Comparison of ENCODE assay signal across 8 cellular contexts in the genomic region with DNA sequence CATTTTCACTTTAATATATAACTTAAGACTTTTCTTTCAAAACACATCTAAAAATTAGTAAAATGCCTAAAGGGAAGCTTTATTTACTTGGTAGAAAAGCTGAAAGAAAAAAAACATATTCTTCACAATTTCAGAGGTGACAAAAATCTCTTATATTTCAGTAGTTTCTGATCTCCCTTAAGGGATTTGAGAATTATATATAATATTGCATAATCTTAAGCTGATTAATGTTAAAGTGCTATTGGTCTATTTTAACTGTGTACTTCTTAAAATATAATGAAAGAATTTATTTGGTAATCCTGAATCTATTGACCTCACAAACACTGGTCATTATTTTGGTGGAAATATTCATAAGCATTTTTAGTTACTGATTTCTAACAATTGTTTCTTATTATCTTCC. TPM values are rescaled to one million over a fixed set of nuclear protein-coding genes. Genes with fewer than 3 reads are reported as not detected.
DNase-seq lines count a peak whose midpoint lies in the region; ATAC-seq and TF ChIP-seq lines count a peak whose summit lies in the region.

No MANE protein-coding gene starts in this region.

- no peak for DNase-seq in SK-N-SH
- DNase-seq in activated naive CD4-positive, alpha-beta T cell treated with anti-CD3 and anti-CD28 coated beads, Interleukin-2, amount 50 U/mL, for 72 hours (ENCODE audit: low spot score in 2 of 2), result no peak
- no peak for DNase-seq in central memory CD4-positive, alpha-beta T cell
- no peak for DNase-seq in NCI-H1048 (lab: John Stamatoyannopoulos, UW)

- TF ChIP-seq CTCF in SK-N-SH (IDR thresholded peaks at IDR 0.05), result no peak

- no peak for TF ChIP-seq RAD21 in SK-N-SH (IDR thresholded peaks at IDR 0.05; ENCODE audit: low read length)

- H3K36me3 Mint-ChIP-seq in activated naive CD4-positive, alpha-beta T cell treated with anti-CD3 and anti-CD28 coated beads, Interleukin-2, amount 50 U/mL, for 72 hours, result peaks cover 0 to 19% of the 10 kb centered on the region in 2 donors

- no peaks in the 10 kb centered on the region for H4K20me1 ChIP-seq in SK-N-SH (ENCODE audit: insufficient read depth)

- peaks cover 61% of the 10 kb centered on the region for H3K79me2 ChIP-seq in SK-N-SH (ENCODE audit: insufficient read depth)

- peaks cover 12 to 24% of the 10 kb centered on the region in 2 experiments for H3K4me1 ChIP-seq in SK-N-SH (ENCODE audit: control insufficient read depth in 1 of 2, insufficient read depth in 2 of 2, low read depth in 1 of 2, low read length in 1 of 2)
- H3K4me1 ChIP-seq in stomach smooth muscle (ENCODE audit: control insufficient read depth, insufficient read depth, low read length), result peaks cover 10% of the 10 kb centered on the region

- peaks cover 10 to 15% of the 10 kb centered on the region in 2 experiments for H3K36me3 ChIP-seq in SK-N-SH (replicated peaks in 1 of 2; ENCODE audit: control insufficient read depth in 1 of 2, insufficient read depth in 2 of 2, low read length in 1 of 2)
- H3K36me3 ChIP-seq in stomach smooth muscle (ENCODE audit: control insufficient read depth in 2 of 2, insufficient read depth in 2 of 2, low read length in 2 of 2), result peaks cover 4 to 6% of the 10 kb centered on the region in 2 donors

- CTCF ChIA-PET in SK-N-SH (lab: Yijun Ruan, JAX), result interaction anchor here (1.0 to 2.3 kb wide), 5 partner anchors 8 to 124 kb away, joined by 3 to 6 read pairs (median 4); no protein-coding TSS in a partner anchor

- peak overlapping the region; percentile 81 to 86 for H3K4me3 ChIP-seq in SK-N-SH (ENCODE audit: low read depth in 2 of 2, low read length in 1 of 2)
- H3K4me3 ChIP-seq in iPS-18c (ENCODE audit: insufficient read depth, low read depth, low read length), result peak overlapping the region; percentile 59
- peak overlapping the region; percentile 90 to 95 for H3K4me3 ChIP-seq in stomach smooth muscle (ENCODE audit: low read length in 2 of 2)

- H2AFZ ChIP-seq in SK-N-SH (ENCODE audit: low read depth), result peak overlapping the region; percentile 77

- ATAC-seq in SK-N-SH treated with all-trans-retinoic acid at 6 μM for 48 hours (no peak), HG03469 (IDR thresholded peaks at IDR 0.05; ENCODE audit: unreplicated experiment) (no peak)
- no peak for ATAC-seq in activated naive CD4-positive, alpha-beta T cell treated with anti-CD3 and anti-CD28 coated beads, Interleukin-2, amount 50 U/mL, for 72 hours

- H3K27me3 ChIP-seq in SK-N-SH (ENCODE audit: insufficient read depth) (no peaks in the 10 kb centered on the region), stomach smooth muscle (ENCODE audit: control insufficient read depth in 1 of 2, insufficient read depth in 2 of 2, low read length in 2 of 2) (no peaks in the 10 kb centered on the region)

- H3K9me3 Mint-ChIP-seq in activated naive CD4-positive, alpha-beta T cell treated with anti-CD3 and anti-CD28 coated beads, Interleukin-2, amount 50 U/mL, for 72 hours, result no peaks in the 10 kb centered on the region

- H3K9ac ChIP-seq in SK-N-SH (peak overlapping the region; percentile 90), stomach smooth muscle (ENCODE audit: low read length in 2 of 2) (peak overlapping the region; percentile 91 to 96)

- peak overlapping the region; percentile 88 for H3K4me2 ChIP-seq in SK-N-SH

- H3K9me3 ChIP-seq in SK-N-SH, result no peaks in the 10 kb centered on the region
- no peaks in the 10 kb centered on the region for H3K9me3 ChIP-seq in iPS-18c (ENCODE audit: control insufficient read depth, insufficient read depth, low read length)
- H3K9me3 ChIP-seq in stomach smooth muscle (ENCODE audit: control insufficient read depth in 2 of 2, low read length in 2 of 2), result no peaks in the 10 kb centered on the region

- no peaks in the 10 kb centered on the region for H3K9me2 ChIP-seq in SK-N-SH

- POLR2A ChIA-PET in SK-N-SH (lab: Yijun Ruan, JAX), result interaction anchor here (0.9 to 3.0 kb wide), 4 partner anchors 56 to 255 kb away, joined by 3 to 16 read pairs (median 5); a partner anchor contains a TSS

- peak overlapping the region; percentile 36 to 94 for H3K27ac Mint-ChIP-seq in activated naive CD4-positive, alpha-beta T cell treated with anti-CD3 and anti-CD28 coated beads, Interleukin-2, amount 50 U/mL, for 72 hours

- TF ChIP-seq EP300 in SK-N-SH (IDR thresholded peaks at IDR 0.05; ENCODE audit: borderline replicate concordance in 1 of 2, low read depth in 1 of 2, low read length in 1 of 2), result no peak

- peaks cover 38% of the 10 kb centered on the region for H3F3A ChIP-seq in SK-N-SH (replicated peaks; ENCODE audit: insufficient read depth)

- peak overlapping the region; percentile 90 to 98 for H3K27ac ChIP-seq in SK-N-SH (ENCODE audit: low read depth in 2 of 2, low read length in 1 of 2)
- peak overlapping the region; percentile 98 for H3K27ac ChIP-seq in stomach smooth muscle (ENCODE audit: low read length)

TF ChIP-seq in SK-N-SH, 30 proteins besides CTCF, POLR2A, EP300 and RAD21 (continues in another document):
- TF ChIP-seq JUND (IDR thresholded peaks at IDR 0.05) (no peak), RFX5 (IDR thresholded peaks at IDR 0.05; ENCODE audit: low read length) (no peak), EZH2phosphoT487 (IDR thresholded peaks at IDR 0.05; ENCODE audit: borderline replicate concordance, low read depth) (no peak)
- TF ChIP-seq, protein P1, sequence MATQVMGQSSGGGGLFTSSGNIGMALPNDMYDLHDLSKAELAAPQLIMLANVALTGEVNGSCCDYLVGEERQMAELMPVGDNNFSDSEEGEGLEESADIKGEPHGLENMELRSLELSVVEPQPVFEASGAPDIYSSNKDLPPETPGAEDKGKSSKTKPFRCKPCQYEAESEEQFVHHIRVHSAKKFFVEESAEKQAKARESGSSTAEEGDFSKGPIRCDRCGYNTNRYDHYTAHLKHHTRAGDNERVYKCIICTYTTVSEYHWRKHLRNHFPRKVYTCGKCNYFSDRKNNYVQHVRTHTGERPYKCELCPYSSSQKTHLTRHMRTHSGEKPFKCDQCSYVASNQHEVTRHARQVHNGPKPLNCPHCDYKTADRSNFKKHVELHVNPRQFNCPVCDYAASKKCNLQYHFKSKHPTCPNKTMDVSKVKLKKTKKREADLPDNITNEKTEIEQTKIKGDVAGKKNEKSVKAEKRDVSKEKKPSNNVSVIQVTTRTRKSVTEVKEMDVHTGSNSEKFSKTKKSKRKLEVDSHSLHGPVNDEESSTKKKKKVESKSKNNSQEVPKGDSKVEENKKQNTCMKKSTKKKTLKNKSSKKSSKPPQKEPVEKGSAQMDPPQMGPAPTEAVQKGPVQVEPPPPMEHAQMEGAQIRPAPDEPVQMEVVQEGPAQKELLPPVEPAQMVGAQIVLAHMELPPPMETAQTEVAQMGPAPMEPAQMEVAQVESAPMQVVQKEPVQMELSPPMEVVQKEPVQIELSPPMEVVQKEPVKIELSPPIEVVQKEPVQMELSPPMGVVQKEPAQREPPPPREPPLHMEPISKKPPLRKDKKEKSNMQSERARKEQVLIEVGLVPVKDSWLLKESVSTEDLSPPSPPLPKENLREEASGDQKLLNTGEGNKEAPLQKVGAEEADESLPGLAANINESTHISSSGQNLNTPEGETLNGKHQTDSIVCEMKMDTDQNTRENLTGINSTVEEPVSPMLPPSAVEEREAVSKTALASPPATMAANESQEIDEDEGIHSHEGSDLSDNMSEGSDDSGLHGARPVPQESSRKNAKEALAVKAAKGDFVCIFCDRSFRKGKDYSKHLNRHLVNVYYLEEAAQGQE (IDR thresholded peaks at IDR 0.05; ENCODE audit: low read depth, low read length), result no peak

TF ChIP-seq in SK-N-SH treated with all-trans-retinoic acid at 6 μM for 48 hours, 23 proteins besides CTCF, POLR2A, EP300 and RAD21 (continues in another document):
- TF ChIP-seq ZNF565 (CRISPR knock-in tag; conservative IDR thresholded peaks at IDR 0.05; ENCODE audit: low read depth) (no peak), CSDC2 (CRISPR knock-in tag; IDR thresholded peaks at IDR 0.05) (no peak), TOX (CRISPR knock-in tag; IDR thresholded peaks at IDR 0.05; ENCODE audit: borderline replicate concordance) (no peak), TCF4 (CRISPR knock-in tag; IDR thresholded peaks at IDR 0.05; ENCODE audit: borderline replicate concordance) (no peak), OSR1 (CRISPR knock-in tag; IDR thresholded peaks at IDR 0.05) (no peak), ZC3H10 (CRISPR knock-in tag; IDR thresholded peaks at IDR 0.05) (no peak), GLIS3 (CRISPR knock-in tag; IDR thresholded peaks at IDR 0.05) (no peak), ZNF70 (CRISPR knock-in tag; IDR thresholded peaks at IDR 0.05) (no peak), ARNTL (CRISPR knock-in tag; IDR thresholded peaks at IDR 0.05; ENCODE audit: borderline replicate concordance, low read depth) (no peak), ISL1 (CRISPR knock-in tag; IDR thresholded peaks at IDR 0.05) (no peak), ESRRG (CRISPR knock-in tag; IDR thresholded peaks at IDR 0.05) (no peak), RARB (CRISPR knock-in tag; IDR thresholded peaks at IDR 0.05) (no peak), ZFP30 (CRISPR knock-in tag; IDR thresholded peaks at IDR 0.05) (no peak)
- TF ChIP-seq, protein P2, sequence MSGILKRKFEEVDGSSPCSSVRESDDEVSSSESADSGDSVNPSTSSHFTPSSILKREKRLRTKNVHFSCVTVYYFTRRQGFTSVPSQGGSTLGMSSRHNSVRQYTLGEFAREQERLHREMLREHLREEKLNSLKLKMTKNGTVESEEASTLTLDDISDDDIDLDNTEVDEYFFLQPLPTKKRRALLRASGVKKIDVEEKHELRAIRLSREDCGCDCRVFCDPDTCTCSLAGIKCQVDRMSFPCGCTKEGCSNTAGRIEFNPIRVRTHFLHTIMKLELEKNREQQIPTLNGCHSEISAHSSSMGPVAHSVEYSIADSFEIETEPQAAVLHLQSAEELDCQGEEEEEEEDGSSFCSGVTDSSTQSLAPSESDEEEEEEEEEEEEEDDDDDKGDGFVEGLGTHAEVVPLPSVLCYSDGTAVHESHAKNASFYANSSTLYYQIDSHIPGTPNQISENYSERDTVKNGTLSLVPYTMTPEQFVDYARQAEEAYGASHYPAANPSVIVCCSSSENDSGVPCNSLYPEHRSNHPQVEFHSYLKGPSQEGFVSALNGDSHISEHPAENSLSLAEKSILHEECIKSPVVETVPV (CRISPR knock-in tag; IDR thresholded peaks at IDR 0.05), result no peak

RNA-seq across cellular contexts. Expression of a gene that starts 1.2 kb away (rescaled TPM):
- 31.5 and 48.7 TPM in 2 replicates for polyA plus RNA-seq in SK-N-SH (2012; rRNA removed)
- polyA plus RNA-seq in SK-N-SH (2012; cell fraction: cytosol; rRNA removed), result 33.9 and 35.2 TPM in 2 replicates
- polyA plus RNA-seq in SK-N-SH (2012; cell fraction: nucleus; rRNA removed), result 57.0 and 108 TPM in 2 replicates
- total RNA-seq in activated naive CD4-positive, alpha-beta T cell treated with anti-CD3 and anti-CD28 coated beads, Interleukin-2, amount 50 U/mL, for 72 hours, result 10 to 100 TPM; 25.0 to 42.4 TPM

RNA-seq across cellular contexts. Expression of a gene that starts 55.8 kb away (rescaled TPM):
- 4.2 and 5.8 TPM in 2 replicates for polyA plus RNA-seq in SK-N-SH (2012; rRNA removed)
- 3.4 and 3.8 TPM in 2 replicates for polyA plus RNA-seq in SK-N-SH (2012; cell fraction: cytosol; rRNA removed)
- 5.3 and 6.1 TPM in 2 replicates for polyA plus RNA-seq in SK-N-SH (2012; cell fraction: nucleus; rRNA removed)
- total RNA-seq in activated naive CD4-positive, alpha-beta T cell treated with anti-CD3 and anti-CD28 coated beads, Interleukin-2, amount 50 U/mL, for 72 hours, result 10 to 100 TPM; 21.7 to 22.8 TPM
